Comparison of ENCODE assay signal across 30 cellular contexts in genomic region chr19:4258181-4258580, GRCh38. TPM values are rescaled to one million over a fixed set of nuclear protein-coding genes. Genes with fewer than 3 reads are reported as not detected.
"Had no signal": no experiment of that assay in that cellular context is flagged by ENCODE, and none has a peak within 500 bp of the region (broad histone marks: within the 10 kb centered on the region; RNA-seq: fewer than 3 reads in every experiment).

No MANE protein-coding gene starts in this region.

- H3K4me3 ChIP-seq: Peyer's patch, SJSA1 had no signal

- H3K4me1 Mint-ChIP-seq: activated CD4-positive, alpha-beta T cell treated with anti-CD3 and anti-CD28 coated beads, Interleukin-2, amount 10 ng/mL, durations not matched to agents 24 days and 14 days; activated naive CD4-positive, alpha-beta T cell treated with anti-CD3 and anti-CD28 coated beads, Interleukin-2, amount 10 ng/mL, durations not matched to agents 7 days and 5 days; activated naive CD8-positive, alpha-beta T cell treated with anti-CD3 and anti-CD28 coated beads for 36 hours had no signal

- H3K9me3 Mint-ChIP-seq: activated B cell treated with CpG ODN at 0.5 μM for 24 hours; activated naive CD8-positive, alpha-beta T cell treated with anti-CD3 and anti-CD28 coated beads for 36 hours; activated T-cell treated with anti-CD3 and anti-CD28 coated beads, Interleukin-2, amount 50 U/mL, for 72 hours had no signal

- H3K4me3 Mint-ChIP-seq: activated B cell treated with CpG ODN at 0.5 μM for 24 hours; activated CD4-positive, alpha-beta T cell treated with anti-CD3 and anti-CD28 coated beads, Interleukin-2, amount 10 ng/mL, durations not matched to agents 24 days and 14 days; activated naive CD4-positive, alpha-beta T cell treated with anti-CD3 and anti-CD28 coated beads, Interleukin-2, amount 10 ng/mL, durations not matched to agents 7 days and 5 days; activated naive CD8-positive, alpha-beta T cell treated with anti-CD3 and anti-CD28 coated beads for 36 hours; activated T-cell treated with anti-CD3 and anti-CD28 coated beads, Interleukin-2, amount 50 U/mL, for 72 hours had no signal

- H3K27me3 ChIP-seq: Peyer's patch, SJSA1 had no signal

- H3K4me1 ChIP-seq: Peyer's patch, SJSA1 had no signal

- H3K27ac ChIP-seq: Peyer's patch, RWPE1, SJSA1 had no signal

- H3K9me3 ChIP-seq: Peyer's patch had no signal

- DNase-seq: activated B cell treated with CpG ODN at 0.5 μM for 24 hours; activated CD4-positive, alpha-beta T cell treated with anti-CD3 and anti-CD28 coated beads for 1 hour; activated CD4-positive, alpha-beta T cell treated with anti-CD3 and anti-CD28 coated beads, Interleukin-2, amount 10 ng/mL, durations not matched to agents 24 days and 14 days; activated CD4-positive, alpha-beta T cell treated with anti-CD3 and anti-CD28 coated beads, Interleukin-2, amount 50 U/mL, for 48 hours; activated CD8-positive, alpha-beta memory T cell treated with anti-CD3 and anti-CD28 coated beads for 24 hours; activated gamma-delta T cell treated with Interleukin-2 at 50 U/mL for 16 hours; activated naive CD4-positive, alpha-beta T cell treated with anti-CD3 and anti-CD28 coated beads, Interleukin-2, amount 10 ng/mL, durations not matched to agents 7 days and 5 days; activated naive CD8-positive, alpha-beta T cell treated with anti-CD3 and anti-CD28 coated beads for 36 hours; activated T-cell treated with anti-CD3 and anti-CD28 coated beads, Interleukin-2, amount 50 U/mL, for 72 hours; anterior cingulate cortex; Karpas-422; MM.1S; NCI-H1105; NCI-H1436; NCI-H1694 treated with DMSO at 0.1 percent for 48 hours; NCI-H2029 treated with DMSO at 0.1 percent for 48 hours; NCI-H345; NCI-H510A; NCI-H526 treated with DMSO at 0.1 percent for 48 hours; NCI-H82; NK-92 treated with Interleukin-12 subunit alpha and Interleukin-12 subunit beta, amount 100 ng/mL, for 24 hours; Peyer's patch; SHP77; SW 1271 had no signal

- H3K27ac Mint-ChIP-seq: activated B cell treated with CpG ODN at 0.5 μM for 24 hours; activated CD4-positive, alpha-beta T cell treated with anti-CD3 and anti-CD28 coated beads, Interleukin-2, amount 10 ng/mL, durations not matched to agents 24 days and 14 days; activated naive CD4-positive, alpha-beta T cell treated with anti-CD3 and anti-CD28 coated beads, Interleukin-2, amount 10 ng/mL, durations not matched to agents 7 days and 5 days; activated naive CD8-positive, alpha-beta T cell treated with anti-CD3 and anti-CD28 coated beads for 36 hours; activated T-cell treated with anti-CD3 and anti-CD28 coated beads, Interleukin-2, amount 50 U/mL, for 72 hours; activated T-helper 2 cell treated with anti-CD3 and anti-CD28 coated beads, Interferon-gamma antibody, Interleukin-2, Interleukin-4, amounts not matched to agents 10 μg/mL and 5 μg/mL and 100 μg/mL, durations not matched to agents 14 hours and 24 hours and 36 hours had no signal

- ATAC-seq: SK-N-SH treated with all-trans-retinoic acid at 6 μM for 48 hours had no signal

- H3K27me3 Mint-ChIP-seq: activated B cell treated with CpG ODN at 0.5 μM for 24 hours; activated CD4-positive, alpha-beta T cell treated with anti-CD3 and anti-CD28 coated beads, Interleukin-2, amount 10 ng/mL, durations not matched to agents 24 days and 14 days; activated naive CD4-positive, alpha-beta T cell treated with anti-CD3 and anti-CD28 coated beads, Interleukin-2, amount 10 ng/mL, durations not matched to agents 7 days and 5 days; activated naive CD8-positive, alpha-beta T cell treated with anti-CD3 and anti-CD28 coated beads for 36 hours had no signal

RNA-seq across cellular contexts. Expression of gene SHD, which starts 20.9 kb away (rescaled TPM):
- total RNA-seq: activated B cell treated with CpG ODN at 0.5 μM for 24 hours; activated CD4-positive, alpha-beta T cell treated with anti-CD3 and anti-CD28 coated beads, Interleukin-2, amount 10 ng/mL, durations not matched to agents 24 days and 14 days; activated naive CD8-positive, alpha-beta T cell treated with anti-CD3 and anti-CD28 coated beads for 36 hours; activated T-cell treated with anti-CD3 and anti-CD28 coated beads, Interleukin-2, amount 50 U/mL, for 72 hours; cardiac septum; SJSA1; T-helper 1 cell treated with Interleukin-12 subunit alpha and Interleukin-12 subunit beta and Interleukin-4 antibody, amounts not matched to agents 30 ng/mL and 1 ng/mL, for 36 hours had no signal

RNA-seq across cellular contexts. Expression of gene EBI3, which starts 28.9 kb away (rescaled TPM):
- total RNA-seq: cardiac septum, SJSA1 had no signal

RNA-seq across cellular contexts. Expression of gene TMIGD2, which starts 44.0 kb away (rescaled TPM):
- total RNA-seq: activated B cell treated with CpG ODN at 0.5 μM for 24 hours, cardiac septum, SJSA1 had no signal
